Comparison of ENCODE assay signal across 17 cellular contexts in the genomic region with DNA sequence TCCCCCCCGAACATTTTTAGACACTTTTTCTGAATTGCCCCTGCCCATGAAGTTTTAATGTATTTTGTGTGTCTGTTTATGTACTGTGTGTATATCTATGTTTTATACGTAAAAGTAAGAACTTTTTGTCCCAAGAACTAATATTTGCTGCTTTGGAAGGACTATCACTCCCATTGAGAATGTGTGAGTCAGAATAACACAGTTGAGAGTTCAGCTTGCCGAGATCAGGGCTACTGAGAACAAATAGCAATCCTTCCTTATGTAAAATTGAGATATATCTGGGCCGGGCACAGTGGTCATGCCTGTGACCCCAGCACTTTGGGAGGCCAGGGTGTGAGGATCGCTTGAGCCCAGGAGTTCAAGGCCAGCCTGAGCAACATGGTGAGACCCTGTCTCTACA. TPM values are rescaled to one million over a fixed set of nuclear protein-coding genes. Genes with fewer than 3 reads are reported as not detected.
DNase-seq lines count a peak whose midpoint lies in the region; ATAC-seq and TF ChIP-seq lines count a peak whose summit lies in the region.
"Had no signal": no experiment of that assay in that cellular context is flagged by ENCODE, and none has a peak within 500 bp of the region (broad histone marks: within the 10 kb centered on the region; RNA-seq: fewer than 3 reads in every experiment).

No MANE protein-coding gene starts in this region.

- peaks cover 49% of the 10 kb centered on the region for H3K4me1 Mint-ChIP-seq in activated CD8-positive, alpha-beta memory T cell treated with anti-CD3 and anti-CD28 coated beads, Interleukin-2, amount 10 ng/mL, durations not matched to agents 7 days and 5 days
- H3K4me1 Mint-ChIP-seq: CD14-positive monocyte had no signal

- TF ChIP-seq POLR2A in tibial nerve (IDR thresholded peaks at IDR 0.05): no peak

- H3K9ac ChIP-seq in Loucy (ENCODE audit: low read depth, low read length, poor library complexity, severe bottlenecking): no peak overlapping the region
- H3K9ac ChIP-seq: BLaER1 had no signal

- H3K27ac ChIP-seq in tibial nerve: no peak overlapping the region
- H3K27ac ChIP-seq: BLaER1 had no signal

- H3K27me3 Mint-ChIP-seq in activated CD8-positive, alpha-beta memory T cell treated with anti-CD3 and anti-CD28 coated beads, Interleukin-2, amount 10 ng/mL, durations not matched to agents 7 days and 5 days: no peaks in the 10 kb centered on the region
- H3K27me3 Mint-ChIP-seq: CD4-positive, alpha-beta memory T cell had no signal

- no peak overlapping the region for H3K4me3 Mint-ChIP-seq in activated CD8-positive, alpha-beta memory T cell treated with anti-CD3 and anti-CD28 coated beads, Interleukin-2, amount 10 ng/mL, durations not matched to agents 7 days and 5 days
- H3K4me3 Mint-ChIP-seq: CD14-positive monocyte; CD4-positive, alpha-beta memory T cell had no signal

- H3F3A ChIP-seq in Loucy (ENCODE audit: low read depth): no peaks in the 10 kb centered on the region

- peak overlapping the region; percentile 10 for H3K27ac Mint-ChIP-seq in activated CD8-positive, alpha-beta memory T cell treated with anti-CD3 and anti-CD28 coated beads, Interleukin-2, amount 10 ng/mL, durations not matched to agents 7 days and 5 days
- H3K27ac Mint-ChIP-seq: CD14-positive monocyte; CD4-positive, alpha-beta memory T cell had no signal

- peaks cover 8% of the 10 kb centered on the region for H3K4me1 ChIP-seq in Loucy (ENCODE audit: insufficient read depth, low read length, poor library complexity, severe bottlenecking)
- peaks cover 0 to 11% (median 0%) of the 10 kb centered on the region in 4 donors for H3K4me1 ChIP-seq in tibial nerve
- H3K4me1 ChIP-seq: BLaER1 had no signal

- TF ChIP-seq CTCF in Loucy (conservative IDR thresholded peaks at IDR 0.05; ENCODE audit: low read length): no peak
- TF ChIP-seq CTCF in choroid plexus epithelial cell (conservative IDR thresholded peaks at IDR 0.05; ENCODE audit: low read depth, low read length): no peak
- no peak for TF ChIP-seq CTCF in tibial nerve (IDR thresholded peaks at IDR 0.05)

- DNase-seq in activated CD8-positive, alpha-beta memory T cell treated with anti-CD3 and anti-CD28 coated beads, Interleukin-2, amount 10 ng/mL, durations not matched to agents 7 days and 5 days: no peak
- DNase-seq in activated CD8-positive, alpha-beta memory T cell treated with anti-CD3 and anti-CD28 coated beads for 24 hours: no peak
- DNase-seq in choroid plexus epithelial cell (ENCODE audit: low read depth) (peak; percentile 54), iris pigment epithelial cell (ENCODE audit: low read depth) (peak; percentile 65), activated T-cell treated with anti-CD3 and anti-CD28 coated beads for 4 hours (no peak), tibial nerve (ENCODE audit: low spot score in 2 of 2) (no peak)
- DNase-seq: 8988T; CD4-positive, alpha-beta memory T cell; DMS153; DMS79 treated with DMSO at 0.1 percent for 48 hours; GF-D8; GOT3; H7 had no signal

- H2AFZ ChIP-seq in Loucy (ENCODE audit: low read length): no peak overlapping the region

- no peak for ATAC-seq in activated CD8-positive, alpha-beta memory T cell treated with anti-CD3 and anti-CD28 coated beads, Interleukin-2, amount 10 ng/mL, durations not matched to agents 7 days and 5 days
- ATAC-seq: HCT116 had no signal

- peaks cover 70% of the 10 kb centered on the region; the same call in 1 of the 2 replicates for H3K36me3 ChIP-seq in Loucy (ENCODE audit: insufficient read depth, low read length)
- peaks cover 2 to 68% (median 20%) of the 10 kb centered on the region in 3 donors for H3K36me3 ChIP-seq in tibial nerve

- TF ChIP-seq EP300 in tibial nerve (IDR thresholded peaks at IDR 0.05): no peak

- no peaks in the 10 kb centered on the region for H3K27me3 ChIP-seq in Loucy (ENCODE audit: insufficient read depth, low read length, poor library complexity, severe bottlenecking)
- H3K27me3 ChIP-seq in tibial nerve: no peaks in the 10 kb centered on the region
- H3K27me3 ChIP-seq: BLaER1 had no signal

- peaks cover 62% of the 10 kb centered on the region for H3K36me3 Mint-ChIP-seq in activated CD8-positive, alpha-beta memory T cell treated with anti-CD3 and anti-CD28 coated beads, Interleukin-2, amount 10 ng/mL, durations not matched to agents 7 days and 5 days

- H3K4me3 ChIP-seq in Loucy (ENCODE audit: low read length, poor library complexity, severe bottlenecking) (no peak overlapping the region), choroid plexus epithelial cell (ENCODE audit: low read depth, low read length) (no peak overlapping the region), tibial nerve (no peak overlapping the region)
- H3K4me3 ChIP-seq: BLaER1 had no signal

- peaks cover 56% of the 10 kb centered on the region for H3K79me2 ChIP-seq in Loucy (ENCODE audit: insufficient read depth, low read length)

- H4K20me1 ChIP-seq in Loucy (ENCODE audit: insufficient read depth, low read length, poor library complexity, severe bottlenecking): peaks cover 19% of the 10 kb centered on the region

- H3K4me2 ChIP-seq in Loucy (ENCODE audit: low read depth, low read length, poor library complexity, severe bottlenecking): peak overlapping the region; percentile 32
- H3K4me2 ChIP-seq: BLaER1 had no signal

- WGBS in tibial nerve, 2 donors: 83 to 85% methylated on average over 5 of the region's 5 CpGs

- no peaks in the 10 kb centered on the region for H3K9me2 ChIP-seq in Loucy (replicated peaks; ENCODE audit: low read depth, low read length)

- CTCF ChIA-PET in activated CD8-positive, alpha-beta memory T cell treated with anti-CD3 and anti-CD28 coated beads, Interleukin-2, amount 10 ng/mL, durations not matched to agents 7 days and 5 days (lab: Charles Lee): no interaction called here

- no peaks in the 10 kb centered on the region for H3K9me3 Mint-ChIP-seq in activated CD8-positive, alpha-beta memory T cell treated with anti-CD3 and anti-CD28 coated beads, Interleukin-2, amount 10 ng/mL, durations not matched to agents 7 days and 5 days (ENCODE audit: low read depth)
- H3K9me3 Mint-ChIP-seq: CD14-positive monocyte; CD4-positive, alpha-beta memory T cell had no signal

- H3K9me3 ChIP-seq in Loucy (ENCODE audit: insufficient read depth, low read depth, low read length) (no peaks in the 10 kb centered on the region), tibial nerve (no peaks in the 10 kb centered on the region)
- H3K9me3 ChIP-seq: BLaER1 had no signal

RNA-seq across cellular contexts. Expression of a gene that starts 11.3 kb away (rescaled TPM):
- total RNA-seq in activated CD8-positive, alpha-beta memory T cell treated with anti-CD3 and anti-CD28 coated beads, Interleukin-2, amount 10 ng/mL, durations not matched to agents 7 days and 5 days: 10 to 100 TPM; 11.8 to 16.0 TPM
- 10 to 100 TPM; 10.5 to 17.4 (median 16.2) TPM for total RNA-seq in tibial nerve

RNA-seq across cellular contexts. Expression of a gene that starts 11.8 kb away (rescaled TPM):
- total RNA-seq in activated CD8-positive, alpha-beta memory T cell treated with anti-CD3 and anti-CD28 coated beads, Interleukin-2, amount 10 ng/mL, durations not matched to agents 7 days and 5 days: 10 to 100 TPM; 14.6 to 19.6 TPM
- 10 to 100 TPM; 27.6 to 38.7 (median 31.8) TPM for total RNA-seq in tibial nerve

Comparison
In these comparisons a context has a peak if more than half of its experiments do, and no peak if none do; other contexts are left out.
1. DNase-seq: peak in choroid plexus epithelial cell (single experiment) and iris pigment epithelial cell (single experiment); none in activated CD8-positive, alpha-beta memory T cell treated with anti-CD3 and anti-CD28 coated beads, Interleukin-2, amount 10 ng/mL, durations not matched to agents 7 days and 5 days (single experiment), activated CD8-positive, alpha-beta memory T cell treated with anti-CD3 and anti-CD28 coated beads for 24 hours (single experiment), activated T-cell treated with anti-CD3 and anti-CD28 coated beads for 4 hours (single experiment) and tibial nerve (0 of 2).